Comparison of ENCODE assay signal across 8 cellular contexts in the genomic region with DNA sequence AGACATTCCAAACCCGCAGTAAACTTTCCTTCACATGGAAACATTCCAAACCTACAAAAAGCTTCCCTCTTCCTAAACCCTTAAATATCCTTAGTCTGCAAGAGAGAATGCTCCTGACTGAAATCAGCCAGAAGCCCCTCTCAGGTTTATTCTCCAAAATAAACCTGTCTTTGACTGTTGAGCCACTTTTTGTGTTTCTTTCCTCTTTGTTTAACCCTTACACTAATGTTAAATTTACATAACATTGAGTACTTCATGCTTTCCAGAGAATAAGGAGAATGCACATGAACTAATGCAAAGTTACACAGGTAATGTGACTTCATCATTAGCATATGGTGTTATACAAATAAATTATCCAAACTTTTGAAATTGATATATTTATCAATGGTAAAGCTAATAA.
"Had no signal": no experiment of that assay in that cellular context is flagged by ENCODE, and none has a peak within 500 bp of the region (broad histone marks: within the 10 kb centered on the region; RNA-seq: fewer than 3 reads in every experiment).

No MANE protein-coding gene starts in this region.

- H3K9ac ChIP-seq: GM23248 had no signal

- H3K4me3 ChIP-seq: GM23248 had no signal

- FAIRE-seq: H54, HepG2 had no signal

- DNase-seq: GM23248, GOT3, H9, HFFc6, KG1 had no signal

- H3K27ac ChIP-seq: GM23248, HL-60 had no signal

- H2AFZ ChIP-seq: GM23248 had no signal
